ENCODE assay signal across 1 cellular context in the genomic region with DNA sequence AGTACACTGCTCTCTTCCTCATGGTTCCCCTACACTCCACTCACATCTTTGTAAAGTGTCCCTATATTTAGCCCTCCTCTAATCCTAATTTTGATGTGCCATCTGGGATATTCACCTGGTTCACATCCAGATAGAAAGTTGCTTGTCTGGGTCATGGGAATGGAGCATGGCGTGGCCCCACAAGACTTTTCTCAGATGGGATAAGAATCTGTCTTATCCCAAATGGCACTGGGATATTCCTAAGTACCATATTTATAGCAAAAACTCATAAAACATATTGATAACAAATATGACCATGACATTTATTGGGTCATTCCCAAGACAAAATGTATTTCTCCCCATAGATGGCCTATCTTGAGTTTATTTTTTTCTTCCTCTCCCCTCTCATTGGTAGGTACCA.
TF ChIP-seq lines count a peak whose summit lies in the region.

No MANE protein-coding gene starts in this region.

TF ChIP-seq in IMR-90, 13 proteins besides CTCF, POLR2A, EP300 and RAD21:
- TF ChIP-seq BHLHE40 (IDR thresholded peaks at IDR 0.05; ENCODE audit: low read depth, low read length) (no peak), RFX5 (IDR thresholded peaks at IDR 0.05; ENCODE audit: low read depth, low read length) (no peak), NFE2L2 (IDR thresholded peaks at IDR 0.05; ENCODE audit: low read depth, low read length) (no peak)
